In the genomic region with DNA sequence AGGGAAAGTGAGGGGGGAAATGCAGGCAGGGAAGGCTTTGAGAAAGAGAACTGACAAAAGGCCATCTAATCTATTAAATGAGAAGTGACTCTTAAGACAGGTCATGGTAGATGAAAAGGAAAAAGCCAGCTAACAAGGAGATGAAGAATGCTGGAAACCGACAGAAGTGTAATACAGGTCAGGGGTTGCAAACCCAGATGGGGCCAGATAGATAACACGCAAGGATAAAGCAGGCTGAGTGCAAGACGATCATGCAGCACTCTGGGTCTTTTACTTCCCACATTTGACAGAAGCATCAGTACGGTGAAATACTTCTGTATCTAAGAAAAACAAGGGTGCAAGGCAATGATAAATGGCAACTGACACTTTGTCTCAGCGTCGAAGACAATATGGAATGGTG, we compare ENCODE assay signal across 32 cellular contexts.
"Had no signal": no experiment of that assay in that cellular context is flagged by ENCODE, and none has a peak within 500 bp of the region (broad histone marks: within the 10 kb centered on the region; RNA-seq: fewer than 3 reads in every experiment).

No MANE protein-coding gene starts in this region.

- H3K4me3 Mint-ChIP-seq: activated B cell treated with CpG ODN at 0.5 μM for 24 hours; activated CD4-positive, alpha-beta memory T cell treated with anti-CD3 and anti-CD28 coated beads for 36 hours; activated CD4-positive, alpha-beta T cell treated with anti-CD3 and anti-CD28 coated beads, Interleukin-2, amount 10 ng/mL, durations not matched to agents 24 days and 14 days; activated CD8-positive, alpha-beta memory T cell treated with anti-CD3 and anti-CD28 coated beads, Interleukin-2, amount 10 ng/mL, durations not matched to agents 7 days and 5 days; activated CD8-positive, alpha-beta T cell treated with anti-CD3 and anti-CD28 coated beads, Interleukin-2, amount 10 ng/mL, durations not matched to agents 7 days and 5 days; activated naive CD4-positive, alpha-beta T cell treated with anti-CD3 and anti-CD28 coated beads, Interleukin-2, amount 10 ng/mL, durations not matched to agents 7 days and 5 days; activated naive CD4-positive, alpha-beta T cell treated with anti-CD3 and anti-CD28 coated beads, Interleukin-2, amount 50 U/mL, for 24 hours; activated naive CD8-positive, alpha-beta T cell; activated naive CD8-positive, alpha-beta T cell treated with anti-CD3 and anti-CD28 coated beads, Interleukin-2, amount 10 ng/mL, durations not matched to agents 7 days and 5 days; activated naive CD8-positive, alpha-beta T cell treated with anti-CD3 and anti-CD28 coated beads, Interleukin-2, amount 50 U/mL, for 24 hours; activated T-cell treated with anti-CD3 and anti-CD28 coated beads, Interleukin-2, amount 50 U/mL, for 24 hours; central memory CD8-positive, alpha-beta T cell; T-helper 17 cell had no signal

- H3K36me3 Mint-ChIP-seq: activated CD4-positive, alpha-beta memory T cell treated with anti-CD3 and anti-CD28 coated beads for 36 hours; activated naive CD4-positive, alpha-beta T cell treated with anti-CD3 and anti-CD28 coated beads, Interleukin-2, amount 10 ng/mL, durations not matched to agents 7 days and 5 days; activated naive CD4-positive, alpha-beta T cell treated with anti-CD3 and anti-CD28 coated beads, Interleukin-2, amount 50 U/mL, for 24 hours; activated naive CD8-positive, alpha-beta T cell had no signal

- H3K4me1 Mint-ChIP-seq: activated B cell treated with CpG ODN at 0.5 μM for 24 hours; activated naive CD4-positive, alpha-beta T cell treated with anti-CD3 and anti-CD28 coated beads, Interleukin-2, amount 10 ng/mL, durations not matched to agents 7 days and 5 days; activated naive CD4-positive, alpha-beta T cell treated with anti-CD3 and anti-CD28 coated beads, Interleukin-2, amount 50 U/mL, for 24 hours; activated naive CD8-positive, alpha-beta T cell treated with anti-CD3 and anti-CD28 coated beads, Interleukin-2, amount 10 ng/mL, durations not matched to agents 7 days and 5 days; central memory CD8-positive, alpha-beta T cell; T-helper 17 cell had no signal

- H3K27ac ChIP-seq: ascending aorta, cardiac muscle cell, VCaP had no signal

- H3K9me3 Mint-ChIP-seq: activated naive CD4-positive, alpha-beta T cell treated with anti-CD3 and anti-CD28 coated beads, Interleukin-2, amount 10 ng/mL, durations not matched to agents 7 days and 5 days; activated naive CD4-positive, alpha-beta T cell treated with anti-CD3 and anti-CD28 coated beads, Interleukin-2, amount 50 U/mL, for 24 hours; activated T-cell treated with anti-CD3 and anti-CD28 coated beads, Interleukin-2, amount 50 U/mL, for 24 hours had no signal

- H3K36me3 ChIP-seq: ascending aorta, cardiac muscle cell had no signal

- DNase-seq: activated B cell treated with CpG ODN at 0.5 μM for 24 hours; activated CD4-positive, alpha-beta memory T cell treated with anti-CD3 and anti-CD28 coated beads for 36 hours; activated CD4-positive, alpha-beta T cell treated with anti-CD3 and anti-CD28 coated beads for 4 hours; activated CD4-positive, alpha-beta T cell treated with anti-CD3 and anti-CD28 coated beads, Interleukin-2, amount 10 ng/mL, durations not matched to agents 24 days and 14 days; activated CD4-positive, alpha-beta T cell treated with anti-CD3 and anti-CD28 coated beads, Interleukin-2, amount 50 U/mL, for 1 hour; activated CD4-positive, alpha-beta T cell treated with anti-CD3 and anti-CD28 coated beads, Interleukin-2, amount 50 U/mL, for 4 hours; activated CD4-positive, CD25-positive, alpha-beta regulatory T cell treated with anti-CD3 and anti-CD28 coated beads, Interleukin-2, amount 50 U/mL, for 72 hours; activated CD8-positive, alpha-beta memory T cell treated with anti-CD3 and anti-CD28 coated beads for 24 hours; activated CD8-positive, alpha-beta memory T cell treated with anti-CD3 and anti-CD28 coated beads, Interleukin-2, amount 10 ng/mL, durations not matched to agents 7 days and 5 days; activated CD8-positive, alpha-beta memory T cell treated with anti-CD3 and anti-CD28 coated beads, Interleukin-2, amount 50 U/mL, for 48 hours; activated CD8-positive, alpha-beta T cell treated with anti-CD3 and anti-CD28 coated beads, Interleukin-2, amount 10 ng/mL, durations not matched to agents 7 days and 5 days; activated effector memory CD4-positive, alpha-beta T cell treated with Interleukin-2 at 50 U/mL for 16 hours; activated gamma-delta T cell; activated naive CD4-positive, alpha-beta T cell treated with anti-CD3 and anti-CD28 coated beads, Interleukin-2, amount 10 ng/mL, durations not matched to agents 7 days and 5 days; activated naive CD4-positive, alpha-beta T cell treated with Interleukin-2 at 50 U/mL for 16 hours; activated naive CD8-positive, alpha-beta T cell treated with anti-CD3 and anti-CD28 coated beads, Interleukin-2, amount 10 ng/mL, durations not matched to agents 7 days and 5 days; activated naive CD8-positive, alpha-beta T cell treated with anti-CD3 and anti-CD28 coated beads, Interleukin-2, amount 50 U/mL, for 24 hours; activated T-cell treated with anti-CD3 and anti-CD28 coated beads, Interleukin-2, amount 50 U/mL, for 24 hours; activated T-cell treated with anti-CD3 and anti-CD28 coated beads, Interleukin-2, amount 50 U/mL, for 48 hours; amygdala; anterior cingulate cortex; caudate nucleus; cerebellar nuclear complex; T-helper 17 cell; T1000 had no signal

- H3K27me3 ChIP-seq: ascending aorta, cardiac muscle cell had no signal

- H3K27ac Mint-ChIP-seq: activated B cell treated with CpG ODN at 0.5 μM for 24 hours; activated CD4-positive, alpha-beta memory T cell treated with anti-CD3 and anti-CD28 coated beads for 36 hours; activated CD4-positive, alpha-beta T cell treated with anti-CD3 and anti-CD28 coated beads, Interleukin-2, amount 10 ng/mL, durations not matched to agents 24 days and 14 days; activated CD8-positive, alpha-beta memory T cell treated with anti-CD3 and anti-CD28 coated beads, Interleukin-2, amount 10 ng/mL, durations not matched to agents 7 days and 5 days; activated CD8-positive, alpha-beta T cell treated with anti-CD3 and anti-CD28 coated beads, Interleukin-2, amount 10 ng/mL, durations not matched to agents 7 days and 5 days; activated naive CD4-positive, alpha-beta T cell treated with anti-CD3 and anti-CD28 coated beads, Interleukin-2, amount 10 ng/mL, durations not matched to agents 7 days and 5 days; activated naive CD4-positive, alpha-beta T cell treated with anti-CD3 and anti-CD28 coated beads, Interleukin-2, amount 50 U/mL, for 24 hours; activated naive CD8-positive, alpha-beta T cell; activated naive CD8-positive, alpha-beta T cell treated with anti-CD3 and anti-CD28 coated beads, Interleukin-2, amount 10 ng/mL, durations not matched to agents 7 days and 5 days; activated naive CD8-positive, alpha-beta T cell treated with anti-CD3 and anti-CD28 coated beads, Interleukin-2, amount 50 U/mL, for 24 hours; activated T-cell treated with anti-CD3 and anti-CD28 coated beads, Interleukin-2, amount 50 U/mL, for 24 hours; activated T-helper 2 cell treated with anti-CD3 and anti-CD28 coated beads, Interferon-gamma antibody, Interleukin-2, Interleukin-4, amounts not matched to agents 10 μg/mL and 5 μg/mL and 100 μg/mL, durations not matched to agents 14 hours and 24 hours and 36 hours; T-helper 17 cell had no signal

- ATAC-seq: activated CD8-positive, alpha-beta memory T cell treated with anti-CD3 and anti-CD28 coated beads, Interleukin-2, amount 10 ng/mL, durations not matched to agents 7 days and 5 days; activated CD8-positive, alpha-beta T cell treated with anti-CD3 and anti-CD28 coated beads, Interleukin-2, amount 10 ng/mL, durations not matched to agents 7 days and 5 days; activated naive CD8-positive, alpha-beta T cell treated with anti-CD3 and anti-CD28 coated beads, Interleukin-2, amount 50 U/mL, for 24 hours; T-helper 17 cell had no signal

- H3K4me3 ChIP-seq: ascending aorta, cardiac muscle cell had no signal

- H3K27me3 Mint-ChIP-seq: activated CD4-positive, alpha-beta memory T cell treated with anti-CD3 and anti-CD28 coated beads for 36 hours; activated CD8-positive, alpha-beta memory T cell treated with anti-CD3 and anti-CD28 coated beads, Interleukin-2, amount 10 ng/mL, durations not matched to agents 7 days and 5 days; activated naive CD4-positive, alpha-beta T cell treated with anti-CD3 and anti-CD28 coated beads, Interleukin-2, amount 50 U/mL, for 24 hours; activated T-cell treated with anti-CD3 and anti-CD28 coated beads, Interleukin-2, amount 50 U/mL, for 24 hours; central memory CD8-positive, alpha-beta T cell; T-helper 17 cell had no signal
